In the genomic region with DNA sequence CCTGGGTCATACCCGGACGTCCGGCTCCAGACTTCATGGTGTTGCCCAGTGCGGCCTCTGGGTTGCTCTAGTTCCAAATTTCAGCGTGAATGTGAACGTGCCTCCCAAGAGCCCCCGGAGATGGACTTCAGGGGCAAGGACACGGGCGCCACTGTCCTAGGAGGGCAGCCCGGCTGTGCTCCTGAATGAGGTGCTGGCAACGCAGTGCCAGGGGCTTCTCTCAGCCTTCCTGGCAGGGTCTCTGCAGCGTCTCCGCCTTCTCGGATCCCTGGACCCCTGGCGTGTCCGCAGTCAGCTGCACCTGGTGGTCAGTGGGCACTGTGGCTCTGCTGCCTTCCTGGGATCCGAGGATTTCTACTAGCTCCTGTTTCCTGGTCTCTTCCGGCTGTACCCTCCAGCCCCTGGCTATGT, we compare ENCODE assay signal across 22 cellular contexts.
"Had no signal": no experiment of that assay in that cellular context is flagged by ENCODE, and none has a peak within 500 bp of the region (broad histone marks: within the 10 kb centered on the region; RNA-seq: fewer than 3 reads in every experiment).

No MANE protein-coding gene starts in this region.

- ATAC-seq: activated CD4-positive, CD25-positive, alpha-beta regulatory T cell treated with anti-CD3 and anti-CD28 coated beads, Interleukin-2, amount 50 U/mL, for 24 hours; activated CD8-positive, alpha-beta T cell treated with anti-CD3 and anti-CD28 coated beads for 36 hours; activated T-helper 17 cell treated with anti-CD3 and anti-CD28 coated beads, Interleukin-2, amount 50 U/mL, for 72 hours; effector memory CD8-positive, alpha-beta T cell; left colon; SK-N-SH treated with all-trans-retinoic acid at 6 μM for 48 hours had no signal

- FAIRE-seq: colon, frontal cortex, islet of Langerhans had no signal

- H3K4me3 Mint-ChIP-seq: activated CD4-positive, alpha-beta T cell treated with anti-CD3 and anti-CD28 coated beads, Interleukin-2, amount 10 ng/mL, durations not matched to agents 7 days and 5 days; activated CD8-positive, alpha-beta T cell treated with anti-CD3 and anti-CD28 coated beads for 36 hours; activated T-helper 17 cell treated with anti-CD3 and anti-CD28 coated beads, Interleukin-2, amount 50 U/mL, for 72 hours; brain; effector memory CD8-positive, alpha-beta T cell; nephron progenitor cell had no signal

- H3K79me2 ChIP-seq: parathyroid adenoma had no signal

- H2AFZ ChIP-seq: parathyroid adenoma had no signal

- H3K27me3 ChIP-seq: dorsolateral prefrontal cortex, esophagus muscularis mucosa, upper lobe of left lung had no signal

- DNase-seq: activated CD4-positive, alpha-beta T cell treated with anti-CD3 and anti-CD28 coated beads, Interleukin-2, amount 10 ng/mL, durations not matched to agents 7 days and 5 days; activated CD8-positive, alpha-beta T cell treated with anti-CD3 and anti-CD28 coated beads for 36 hours; activated naive CD4-positive, alpha-beta T cell treated with anti-CD3 and anti-CD28 coated beads, Interleukin-2, amount 50 U/mL, for 16 hours; central memory CD4-positive, alpha-beta T cell; effector memory CD8-positive, alpha-beta T cell; hypothalamus; nephron progenitor cell; stimulated activated CD4-positive, alpha-beta T cell treated with anti-CD3 and anti-CD28 coated beads, Interleukin-4, amount 100 ng/mL, for 1 hour; stimulated activated naive CD4-positive, alpha-beta T cell; upper lobe of left lung had no signal

- H3K4me1 ChIP-seq: esophagus muscularis mucosa, parathyroid adenoma, upper lobe of left lung had no signal

- H3K27me3 Mint-ChIP-seq: activated CD4-positive, alpha-beta T cell treated with anti-CD3 and anti-CD28 coated beads, Interleukin-2, amount 10 ng/mL, durations not matched to agents 7 days and 5 days; activated CD8-positive, alpha-beta T cell treated with anti-CD3 and anti-CD28 coated beads for 36 hours; activated T-helper 17 cell treated with anti-CD3 and anti-CD28 coated beads, Interleukin-2, amount 50 U/mL, for 72 hours; effector memory CD8-positive, alpha-beta T cell had no signal

- H3K9me3 Mint-ChIP-seq: activated CD8-positive, alpha-beta T cell treated with anti-CD3 and anti-CD28 coated beads for 36 hours; activated T-helper 17 cell treated with anti-CD3 and anti-CD28 coated beads, Interleukin-2, amount 50 U/mL, for 72 hours; brain; effector memory CD8-positive, alpha-beta T cell; nephron progenitor cell had no signal

- H3K27ac Mint-ChIP-seq: activated CD4-positive, alpha-beta T cell treated with anti-CD3 and anti-CD28 coated beads, Interleukin-2, amount 10 ng/mL, durations not matched to agents 7 days and 5 days; activated CD8-positive, alpha-beta T cell treated with anti-CD3 and anti-CD28 coated beads for 36 hours; activated T-helper 17 cell treated with anti-CD3 and anti-CD28 coated beads, Interleukin-2, amount 50 U/mL, for 72 hours; brain; effector memory CD8-positive, alpha-beta T cell had no signal

- H3K4me3 ChIP-seq: dorsolateral prefrontal cortex, esophagus muscularis mucosa, thoracic aorta, upper lobe of left lung had no signal

- H3K4me1 Mint-ChIP-seq: activated T-helper 17 cell treated with anti-CD3 and anti-CD28 coated beads, Interleukin-2, amount 50 U/mL, for 72 hours; brain had no signal

- H3K27ac ChIP-seq: dorsolateral prefrontal cortex, esophagus muscularis mucosa, parathyroid adenoma, thoracic aorta, upper lobe of left lung had no signal

- H3K9ac ChIP-seq: parathyroid adenoma had no signal

- H3K9me3 ChIP-seq: esophagus muscularis mucosa, thoracic aorta, upper lobe of left lung had no signal
